1 cellular context compared by ENCODE assay signal in the genomic region with DNA sequence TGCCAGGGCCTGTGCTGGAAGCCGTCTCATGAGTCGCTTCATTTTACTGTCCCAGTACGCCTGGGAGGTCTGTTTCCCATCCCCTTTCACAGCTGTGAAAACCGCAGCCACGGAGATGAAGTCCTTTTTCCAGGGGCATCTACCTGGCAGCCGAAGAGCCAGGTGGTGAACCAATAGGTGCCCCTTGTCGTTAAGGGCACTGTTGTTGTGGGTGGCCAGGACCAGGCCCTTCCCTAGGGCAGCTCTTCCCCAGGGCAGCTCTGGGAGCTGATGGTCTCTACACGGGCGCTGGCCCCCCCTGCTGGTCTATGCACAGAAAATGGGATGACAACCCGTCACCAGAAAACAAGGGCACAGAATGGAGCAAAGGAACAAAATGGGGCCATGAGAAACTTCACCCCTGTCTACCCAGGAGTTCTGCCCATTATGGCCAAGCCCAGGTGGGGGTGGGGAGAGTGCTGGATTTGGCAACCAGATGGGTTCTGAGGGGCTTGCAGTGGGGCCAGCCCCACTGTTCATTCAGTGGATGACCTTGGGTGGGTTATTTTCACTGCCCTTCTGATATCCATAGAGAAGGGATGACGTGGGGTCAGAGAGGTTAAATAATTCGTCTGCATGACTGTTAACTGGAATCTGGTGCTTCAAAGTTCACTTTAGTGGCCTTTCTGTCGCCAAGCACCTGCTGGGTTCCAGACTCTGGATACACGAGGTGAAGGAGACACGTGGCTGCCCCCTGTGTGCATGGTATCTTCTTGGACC.
TF ChIP-seq lines count a peak whose summit lies in the region.

No MANE protein-coding gene starts in this region.

TF ChIP-seq in HepG2, 621 proteins besides CTCF, POLR2A, EP300 and RAD21 (continued from another document and continues in another):
- TF ChIP-seq, protein P1, sequence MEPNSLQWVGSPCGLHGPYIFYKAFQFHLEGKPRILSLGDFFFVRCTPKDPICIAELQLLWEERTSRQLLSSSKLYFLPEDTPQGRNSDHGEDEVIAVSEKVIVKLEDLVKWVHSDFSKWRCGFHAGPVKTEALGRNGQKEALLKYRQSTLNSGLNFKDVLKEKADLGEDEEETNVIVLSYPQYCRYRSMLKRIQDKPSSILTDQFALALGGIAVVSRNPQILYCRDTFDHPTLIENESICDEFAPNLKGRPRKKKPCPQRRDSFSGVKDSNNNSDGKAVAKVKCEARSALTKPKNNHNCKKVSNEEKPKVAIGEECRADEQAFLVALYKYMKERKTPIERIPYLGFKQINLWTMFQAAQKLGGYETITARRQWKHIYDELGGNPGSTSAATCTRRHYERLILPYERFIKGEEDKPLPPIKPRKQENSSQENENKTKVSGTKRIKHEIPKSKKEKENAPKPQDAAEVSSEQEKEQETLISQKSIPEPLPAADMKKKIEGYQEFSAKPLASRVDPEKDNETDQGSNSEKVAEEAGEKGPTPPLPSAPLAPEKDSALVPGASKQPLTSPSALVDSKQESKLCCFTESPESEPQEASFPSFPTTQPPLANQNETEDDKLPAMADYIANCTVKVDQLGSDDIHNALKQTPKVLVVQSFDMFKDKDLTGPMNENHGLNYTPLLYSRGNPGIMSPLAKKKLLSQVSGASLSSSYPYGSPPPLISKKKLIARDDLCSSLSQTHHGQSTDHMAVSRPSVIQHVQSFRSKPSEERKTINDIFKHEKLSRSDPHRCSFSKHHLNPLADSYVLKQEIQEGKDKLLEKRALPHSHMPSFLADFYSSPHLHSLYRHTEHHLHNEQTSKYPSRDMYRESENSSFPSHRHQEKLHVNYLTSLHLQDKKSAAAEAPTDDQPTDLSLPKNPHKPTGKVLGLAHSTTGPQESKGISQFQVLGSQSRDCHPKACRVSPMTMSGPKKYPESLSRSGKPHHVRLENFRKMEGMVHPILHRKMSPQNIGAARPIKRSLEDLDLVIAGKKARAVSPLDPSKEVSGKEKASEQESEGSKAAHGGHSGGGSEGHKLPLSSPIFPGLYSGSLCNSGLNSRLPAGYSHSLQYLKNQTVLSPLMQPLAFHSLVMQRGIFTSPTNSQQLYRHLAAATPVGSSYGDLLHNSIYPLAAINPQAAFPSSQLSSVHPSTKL (CRISPR knock-in tag; IDR thresholded peaks at IDR 0.05): peak; percentile 67
- TF ChIP-seq, protein P2, sequence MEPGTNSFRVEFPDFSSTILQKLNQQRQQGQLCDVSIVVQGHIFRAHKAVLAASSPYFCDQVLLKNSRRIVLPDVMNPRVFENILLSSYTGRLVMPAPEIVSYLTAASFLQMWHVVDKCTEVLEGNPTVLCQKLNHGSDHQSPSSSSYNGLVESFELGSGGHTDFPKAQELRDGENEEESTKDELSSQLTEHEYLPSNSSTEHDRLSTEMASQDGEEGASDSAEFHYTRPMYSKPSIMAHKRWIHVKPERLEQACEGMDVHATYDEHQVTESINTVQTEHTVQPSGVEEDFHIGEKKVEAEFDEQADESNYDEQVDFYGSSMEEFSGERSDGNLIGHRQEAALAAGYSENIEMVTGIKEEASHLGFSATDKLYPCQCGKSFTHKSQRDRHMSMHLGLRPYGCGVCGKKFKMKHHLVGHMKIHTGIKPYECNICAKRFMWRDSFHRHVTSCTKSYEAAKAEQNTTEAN (CRISPR knock-in tag; conservative IDR thresholded peaks at IDR 0.05): no peak
- TF ChIP-seq NFKBIZ (CRISPR knock-in tag; IDR thresholded peaks at IDR 0.05) (no peak), TRIM24 (CRISPR knock-in tag; IDR thresholded peaks at IDR 0.05) (no peak), MED8 (CRISPR knock-in tag; IDR thresholded peaks at IDR 0.05; ENCODE audit: insufficient replicate concordance) (no peak), MEIS2 (CRISPR knock-in tag; IDR thresholded peaks at IDR 0.05) (peak; percentile 81), CAMTA2 (CRISPR knock-in tag; IDR thresholded peaks at IDR 0.05; ENCODE audit: borderline replicate concordance) (no peak), TSC22D2 (CRISPR knock-in tag; IDR thresholded peaks at IDR 0.05; ENCODE audit: borderline replicate concordance) (0 out of 2 replicates have a peak, but pooled peaks have one; percentile 53), ZNF335 (CRISPR knock-in tag; IDR thresholded peaks at IDR 0.05) (no peak; the same call in 1 of the 2 replicates), ZNF772 (CRISPR knock-in tag; IDR thresholded peaks at IDR 0.05) (peak; percentile 51; the same call in 1 of the 2 replicates), SOX5 (CRISPR knock-in tag; IDR thresholded peaks at IDR 0.05; ENCODE audit: borderline replicate concordance) (peak; percentile 63), STAG1 (CRISPR knock-in tag; IDR thresholded peaks at IDR 0.05) (peak; percentile 100), ZNF501 (CRISPR knock-in tag; IDR thresholded peaks at IDR 0.05) (peak; percentile 87), ZNF3 (CRISPR knock-in tag; IDR thresholded peaks at IDR 0.05) (no peak), PRPF4 (IDR thresholded peaks at IDR 0.05; ENCODE audit: low read depth, low read length, poor library complexity, severe bottlenecking) (no peak), NFYB (CRISPR knock-in tag; IDR thresholded peaks at IDR 0.05) (no peak), NFKB2 (CRISPR knock-in tag; IDR thresholded peaks at IDR 0.05; ENCODE audit: borderline replicate concordance) (peak; percentile 86; the same call in 1 of the 2 replicates), ZNF737 (CRISPR knock-in tag; IDR thresholded peaks at IDR 0.05; ENCODE audit: borderline replicate concordance) (peak; percentile 69; the same call in 1 of the 2 replicates), SNAI1 (CRISPR knock-in tag; IDR thresholded peaks at IDR 0.05; ENCODE audit: borderline replicate concordance) (no peak), ZMAT3 (CRISPR knock-in tag; conservative IDR thresholded peaks at IDR 0.05) (no peak), SIX4 (CRISPR knock-in tag; IDR thresholded peaks at IDR 0.05) (no peak), NFRKB (IDR thresholded peaks at IDR 0.05) (no peak), GPN1 (CRISPR knock-in tag; IDR thresholded peaks at IDR 0.05; ENCODE audit: borderline replicate concordance) (no peak), PITX1 (CRISPR knock-in tag; IDR thresholded peaks at IDR 0.05) (no peak; the same call in 1 of the 2 replicates), RBM39 (IDR thresholded peaks at IDR 0.05; ENCODE audit: low read depth, low read length, poor library complexity, severe bottlenecking) (peak; percentile 64), SP2 (CRISPR knock-in tag; IDR thresholded peaks at IDR 0.05) (0 out of 2 replicates have a peak, but pooled peaks have one; percentile 21), RXRB (CRISPR knock-in tag; IDR thresholded peaks at IDR 0.05; ENCODE audit: borderline replicate concordance) (peak; percentile 63; the same call in 1 of the 2 replicates), WIZ (CRISPR knock-in tag; IDR thresholded peaks at IDR 0.05) (no peak), FIP1L1 (IDR thresholded peaks at IDR 0.05; ENCODE audit: borderline replicate concordance, insufficient read depth, low read depth, low read length) (no peak), ZNF816 (CRISPR knock-in tag; IDR thresholded peaks at IDR 0.05; ENCODE audit: borderline replicate concordance) (no peak)
- TF ChIP-seq, protein P3, sequence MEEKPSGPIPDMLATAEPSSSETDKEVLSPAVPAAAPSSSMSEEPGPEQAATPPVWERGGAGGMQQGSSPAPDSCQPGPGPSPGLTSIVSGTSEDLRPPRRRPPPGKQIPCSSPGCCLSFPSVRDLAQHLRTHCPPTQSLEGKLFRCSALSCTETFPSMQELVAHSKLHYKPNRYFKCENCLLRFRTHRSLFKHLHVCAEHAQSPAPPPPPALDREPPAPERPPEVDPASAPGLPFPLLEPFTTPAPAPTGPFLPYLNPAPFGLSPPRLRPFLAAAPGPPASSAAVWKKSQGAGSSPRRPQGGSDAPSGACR (CRISPR knock-in tag; IDR thresholded peaks at IDR 0.05): no peak
- TF ChIP-seq, protein P4, sequence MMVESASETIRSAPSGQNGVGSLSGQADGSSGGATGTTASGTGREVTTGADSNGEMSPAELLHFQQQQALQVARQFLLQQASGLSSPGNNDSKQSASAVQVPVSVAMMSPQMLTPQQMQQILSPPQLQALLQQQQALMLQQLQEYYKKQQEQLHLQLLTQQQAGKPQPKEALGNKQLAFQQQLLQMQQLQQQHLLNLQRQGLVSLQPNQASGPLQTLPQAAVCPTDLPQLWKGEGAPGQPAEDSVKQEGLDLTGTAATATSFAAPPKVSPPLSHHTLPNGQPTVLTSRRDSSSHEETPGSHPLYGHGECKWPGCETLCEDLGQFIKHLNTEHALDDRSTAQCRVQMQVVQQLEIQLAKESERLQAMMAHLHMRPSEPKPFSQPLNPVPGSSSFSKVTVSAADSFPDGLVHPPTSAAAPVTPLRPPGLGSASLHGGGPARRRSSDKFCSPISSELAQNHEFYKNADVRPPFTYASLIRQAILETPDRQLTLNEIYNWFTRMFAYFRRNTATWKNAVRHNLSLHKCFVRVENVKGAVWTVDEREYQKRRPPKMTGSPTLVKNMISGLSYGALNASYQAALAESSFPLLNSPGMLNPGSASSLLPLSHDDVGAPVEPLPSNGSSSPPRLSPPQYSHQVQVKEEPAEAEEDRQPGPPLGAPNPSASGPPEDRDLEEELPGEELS (CRISPR knock-in tag; IDR thresholded peaks at IDR 0.05): peak; percentile 71; the same call in 1 of the 2 replicates
- TF ChIP-seq, protein P5, sequence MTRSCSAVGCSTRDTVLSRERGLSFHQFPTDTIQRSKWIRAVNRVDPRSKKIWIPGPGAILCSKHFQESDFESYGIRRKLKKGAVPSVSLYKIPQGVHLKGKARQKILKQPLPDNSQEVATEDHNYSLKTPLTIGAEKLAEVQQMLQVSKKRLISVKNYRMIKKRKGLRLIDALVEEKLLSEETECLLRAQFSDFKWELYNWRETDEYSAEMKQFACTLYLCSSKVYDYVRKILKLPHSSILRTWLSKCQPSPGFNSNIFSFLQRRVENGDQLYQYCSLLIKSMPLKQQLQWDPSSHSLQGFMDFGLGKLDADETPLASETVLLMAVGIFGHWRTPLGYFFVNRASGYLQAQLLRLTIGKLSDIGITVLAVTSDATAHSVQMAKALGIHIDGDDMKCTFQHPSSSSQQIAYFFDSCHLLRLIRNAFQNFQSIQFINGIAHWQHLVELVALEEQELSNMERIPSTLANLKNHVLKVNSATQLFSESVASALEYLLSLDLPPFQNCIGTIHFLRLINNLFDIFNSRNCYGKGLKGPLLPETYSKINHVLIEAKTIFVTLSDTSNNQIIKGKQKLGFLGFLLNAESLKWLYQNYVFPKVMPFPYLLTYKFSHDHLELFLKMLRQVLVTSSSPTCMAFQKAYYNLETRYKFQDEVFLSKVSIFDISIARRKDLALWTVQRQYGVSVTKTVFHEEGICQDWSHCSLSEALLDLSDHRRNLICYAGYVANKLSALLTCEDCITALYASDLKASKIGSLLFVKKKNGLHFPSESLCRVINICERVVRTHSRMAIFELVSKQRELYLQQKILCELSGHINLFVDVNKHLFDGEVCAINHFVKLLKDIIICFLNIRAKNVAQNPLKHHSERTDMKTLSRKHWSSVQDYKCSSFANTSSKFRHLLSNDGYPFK (CRISPR knock-in tag; IDR thresholded peaks at IDR 0.05; ENCODE audit: borderline replicate concordance): peak; percentile 64
- TF ChIP-seq, protein P6, sequence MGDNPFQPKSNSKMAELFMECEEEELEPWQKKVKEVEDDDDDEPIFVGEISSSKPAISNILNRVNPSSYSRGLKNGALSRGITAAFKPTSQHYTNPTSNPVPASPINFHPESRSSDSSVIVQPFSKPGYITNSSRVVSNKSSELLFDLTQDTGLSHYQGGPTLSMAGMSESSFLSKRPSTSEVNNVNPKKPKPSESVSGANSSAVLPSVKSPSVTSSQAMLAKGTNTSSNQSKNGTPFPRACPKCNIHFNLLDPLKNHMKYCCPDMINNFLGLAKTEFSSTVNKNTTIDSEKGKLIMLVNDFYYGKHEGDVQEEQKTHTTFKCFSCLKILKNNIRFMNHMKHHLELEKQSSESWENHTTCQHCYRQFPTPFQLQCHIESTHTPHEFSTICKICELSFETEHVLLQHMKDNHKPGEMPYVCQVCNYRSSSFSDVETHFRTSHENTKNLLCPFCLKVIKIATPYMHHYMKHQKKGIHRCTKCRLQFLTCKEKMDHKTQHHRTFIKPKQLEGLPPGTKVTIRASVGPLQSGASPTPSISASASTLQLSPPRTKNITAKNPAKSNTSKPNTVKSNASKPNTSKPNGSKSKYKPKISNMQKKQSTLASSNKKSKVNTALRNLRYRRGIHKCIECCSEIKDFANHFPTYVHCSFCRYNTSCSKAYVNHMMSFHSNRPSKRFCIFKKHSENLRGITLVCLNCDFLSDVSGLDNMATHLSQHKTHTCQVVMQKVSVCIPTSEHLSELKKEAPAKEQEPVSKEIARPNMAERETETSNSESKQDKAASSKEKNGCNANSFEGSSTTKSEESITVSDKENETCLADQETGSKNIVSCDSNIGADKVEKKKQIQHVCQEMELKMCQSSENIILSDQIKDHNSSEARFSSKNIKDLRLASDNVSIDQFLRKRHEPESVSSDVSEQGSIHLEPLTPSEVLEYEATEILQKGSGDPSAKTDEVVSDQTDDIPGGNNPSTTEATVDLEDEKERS (CRISPR knock-in tag; IDR thresholded peaks at IDR 0.05): no peak
- TF ChIP-seq, protein P7, sequence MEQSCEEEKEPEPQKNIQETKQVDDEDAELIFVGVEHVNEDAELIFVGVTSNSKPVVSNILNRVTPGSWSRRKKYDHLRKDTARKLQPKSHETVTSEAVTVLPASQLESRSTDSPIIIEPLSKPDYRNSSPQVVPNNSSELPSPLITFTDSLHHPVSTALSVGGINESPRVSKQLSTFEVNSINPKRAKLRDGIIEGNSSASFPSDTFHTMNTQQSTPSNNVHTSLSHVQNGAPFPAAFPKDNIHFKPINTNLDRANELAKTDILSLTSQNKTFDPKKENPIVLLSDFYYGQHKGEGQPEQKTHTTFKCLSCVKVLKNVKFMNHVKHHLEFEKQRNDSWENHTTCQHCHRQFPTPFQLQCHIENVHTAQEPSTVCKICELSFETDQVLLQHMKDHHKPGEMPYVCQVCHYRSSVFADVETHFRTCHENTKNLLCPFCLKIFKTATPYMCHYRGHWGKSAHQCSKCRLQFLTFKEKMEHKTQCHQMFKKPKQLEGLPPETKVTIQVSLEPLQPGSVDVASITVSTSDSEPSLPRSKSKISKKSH (CRISPR knock-in tag; IDR thresholded peaks at IDR 0.05; ENCODE audit: borderline replicate concordance): no peak; the same call in 1 of the 2 replicates
- TF ChIP-seq, protein P8, sequence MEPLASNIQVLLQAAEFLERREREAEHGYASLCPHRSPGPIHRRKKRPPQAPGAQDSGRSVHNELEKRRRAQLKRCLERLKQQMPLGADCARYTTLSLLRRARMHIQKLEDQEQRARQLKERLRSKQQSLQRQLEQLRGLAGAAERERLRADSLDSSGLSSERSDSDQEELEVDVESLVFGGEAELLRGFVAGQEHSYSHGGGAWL (CRISPR knock-in tag; IDR thresholded peaks at IDR 0.05): peak; percentile 42; the same call in 1 of the 2 replicates
- TF ChIP-seq, protein P9, sequence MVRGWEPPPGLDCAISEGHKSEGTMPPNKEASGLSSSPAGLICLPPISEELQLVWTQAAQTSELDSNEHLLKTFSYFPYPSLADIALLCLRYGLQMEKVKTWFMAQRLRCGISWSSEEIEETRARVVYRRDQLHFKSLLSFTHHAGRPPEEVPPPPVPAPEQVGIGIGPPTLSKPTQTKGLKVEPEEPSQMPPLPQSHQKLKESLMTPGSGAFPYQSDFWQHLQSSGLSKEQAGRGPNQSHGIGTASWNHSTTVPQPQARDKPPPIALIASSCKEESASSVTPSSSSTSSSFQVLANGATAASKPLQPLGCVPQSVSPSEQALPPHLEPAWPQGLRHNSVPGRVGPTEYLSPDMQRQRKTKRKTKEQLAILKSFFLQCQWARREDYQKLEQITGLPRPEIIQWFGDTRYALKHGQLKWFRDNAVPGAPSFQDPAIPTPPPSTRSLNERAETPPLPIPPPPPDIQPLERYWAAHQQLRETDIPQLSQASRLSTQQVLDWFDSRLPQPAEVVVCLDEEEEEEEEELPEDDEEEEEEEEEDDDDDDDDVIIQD (CRISPR knock-in tag; IDR thresholded peaks at IDR 0.05; ENCODE audit: low read depth): peak; percentile 52
